Comparison of ENCODE assay signal across 10 cellular contexts in genomic region chr18:36130883-36131653, GRCh38. TPM values are rescaled to one million over a fixed set of nuclear protein-coding genes. Genes with fewer than 3 reads are reported as not detected.
DNase-seq lines count a peak whose midpoint lies in the region; ATAC-seq and TF ChIP-seq lines count a peak whose summit lies in the region.
"Had no signal": no experiment of that assay in that cellular context is flagged by ENCODE, and none has a peak within 500 bp of the region (broad histone marks: within the 10 kb centered on the region; RNA-seq: fewer than 3 reads in every experiment).

No MANE protein-coding gene starts in this region.

- H3K9me2 ChIP-seq in Karpas-422 (replicated peaks; ENCODE audit: insufficient read depth, low read length): no peaks in the 10 kb centered on the region

- peaks cover 6% of the 10 kb centered on the region for H3K27me3 Mint-ChIP-seq in nephron progenitor cell (ENCODE audit: low read depth, poor library complexity)

- H3K36me3 ChIP-seq in Karpas-422 (ENCODE audit: insufficient read depth, low read length) (peaks cover 12% of the 10 kb centered on the region; the same call in 1 of the 2 replicates), colonic mucosa (no peaks in the 10 kb centered on the region)
- H3K36me3 ChIP-seq: thyroid gland had no signal

- no peak overlapping the region for H3K27ac Mint-ChIP-seq in nephron progenitor cell

- peaks cover 55% of the 10 kb centered on the region for H3K4me1 Mint-ChIP-seq in nephron progenitor cell

- peak overlapping the region; percentile 89 for H3K4me3 ChIP-seq in Karpas-422 (ENCODE audit: low read length)
- peak overlapping the region; percentile 91 for H3K4me3 ChIP-seq in colonic mucosa

- peak overlapping the region; percentile 95 for H3K9ac ChIP-seq in Karpas-422 (ENCODE audit: low read length)
- H3K9ac ChIP-seq in colonic mucosa (ENCODE audit: low read depth in 2 of 2, low read length in 2 of 2): no peak overlapping the region

- H3K9me3 ChIP-seq in Karpas-422 (ENCODE audit: low read length) (no peaks in the 10 kb centered on the region), colonic mucosa (no peaks in the 10 kb centered on the region)
- H3K9me3 ChIP-seq: thyroid gland had no signal

- peak overlapping the region; percentile 96 for H3K4me3 Mint-ChIP-seq in nephron progenitor cell

- TF ChIP-seq CTCF in colonic mucosa (IDR thresholded peaks at IDR 0.05) (no peak), nephron progenitor cell (IDR thresholded peaks at IDR 0.05) (no peak)

- peaks cover 9% of the 10 kb centered on the region for H4K20me1 ChIP-seq in Karpas-422 (ENCODE audit: insufficient read depth, low read depth, low read length)

- ATAC-seq in GM18873 (IDR thresholded peaks at IDR 0.05; ENCODE audit: low FRiP score, unreplicated experiment) (no peak), HG03159 (IDR thresholded peaks at IDR 0.05; ENCODE audit: unreplicated experiment) (no peak)

- H3K79me2 ChIP-seq in Karpas-422 (ENCODE audit: low read length): peaks cover 92% of the 10 kb centered on the region

- intact Hi-C loops in colonic mucosa (cut with DNase I): loop anchor here (5.0 kb wide), 1 partner anchor 51 kb away; no protein-coding TSS in a partner anchor

- no peaks in the 10 kb centered on the region for H3K27me3 ChIP-seq in Karpas-422 (ENCODE audit: low read length)
- H3K27me3 ChIP-seq in colonic mucosa: no peaks in the 10 kb centered on the region
- H3K27me3 ChIP-seq: thyroid gland had no signal

- H3K4me1 ChIP-seq in Karpas-422 (ENCODE audit: low read length) (peaks cover 42% of the 10 kb centered on the region), colonic mucosa (peaks cover 7% of the 10 kb centered on the region)

- no peaks in the 10 kb centered on the region for H3K9me3 Mint-ChIP-seq in nephron progenitor cell

- H3K4me2 ChIP-seq in Karpas-422 (ENCODE audit: low read depth, low read length, poor library complexity, severe bottlenecking): peak overlapping the region; percentile 85

- peak; percentile 19 for DNase-seq in CD1c-positive myeloid dendritic cell (ENCODE audit: extremely low spot score)
- DNase-seq in Karpas-422: no peak
- DNase-seq in colonic mucosa: no peak
- DNase-seq in nephron progenitor cell: no peak
- no peak for DNase-seq in activated CD8-positive, alpha-beta memory T cell treated with anti-CD3 and anti-CD28 coated beads, Interleukin-2, amount 50 U/mL, for 4 hours
- DNase-seq in activated gamma-delta T cell treated with Interleukin-2 at 50 U/mL for 16 hours: no peak
- DNase-seq: hippocampal formation, thyroid gland had no signal

- H3K36me3 Mint-ChIP-seq in nephron progenitor cell (ENCODE audit: low read depth): peaks cover 34% of the 10 kb centered on the region

- peak overlapping the region; percentile 17; the same call in 1 of the 2 replicates for H3K27ac ChIP-seq in Karpas-422 (ENCODE audit: low read length)
- H3K27ac ChIP-seq in colonic mucosa: no peak overlapping the region

- no peak overlapping the region for H2AFZ ChIP-seq in Karpas-422 (ENCODE audit: low read length)

RNA-seq across cellular contexts. Expression of gene ELP2, which starts 1.4 kb away (rescaled TPM):
- total RNA-seq in Karpas-422 (2014; rRNA removed; shearing (Covaris generic); ENCODE audit: low replicate concordance): 124 and 167 TPM in 2 replicates
- total RNA-seq in colonic mucosa: 10 to 100 TPM; 48.3 to 51.6 TPM

RNA-seq across cellular contexts. Expression of gene SLC39A6, which starts 1.9 kb away (rescaled TPM):
- 72.6 and 114 TPM in 2 replicates for total RNA-seq in Karpas-422 (2014; rRNA removed; shearing (Covaris generic); ENCODE audit: low replicate concordance)
- total RNA-seq in colonic mucosa: 10 to 100 TPM in 1 of 2 donors, 1 to 10 TPM in 1; 9.9 to 15.3 TPM

RNA-seq across cellular contexts. Expression of gene MOCOS, which starts 56.2 kb away (rescaled TPM):
- total RNA-seq in Karpas-422 (2014; rRNA removed; shearing (Covaris generic); ENCODE audit: low replicate concordance): not detected in 2 replicates
- 10 to 100 TPM in 1 of 2 donors, 1 to 10 TPM in 1; 6.8 to 10.0 TPM for total RNA-seq in colonic mucosa
